Comparison of ENCODE assay signal across 16 cellular contexts in the genomic region with DNA sequence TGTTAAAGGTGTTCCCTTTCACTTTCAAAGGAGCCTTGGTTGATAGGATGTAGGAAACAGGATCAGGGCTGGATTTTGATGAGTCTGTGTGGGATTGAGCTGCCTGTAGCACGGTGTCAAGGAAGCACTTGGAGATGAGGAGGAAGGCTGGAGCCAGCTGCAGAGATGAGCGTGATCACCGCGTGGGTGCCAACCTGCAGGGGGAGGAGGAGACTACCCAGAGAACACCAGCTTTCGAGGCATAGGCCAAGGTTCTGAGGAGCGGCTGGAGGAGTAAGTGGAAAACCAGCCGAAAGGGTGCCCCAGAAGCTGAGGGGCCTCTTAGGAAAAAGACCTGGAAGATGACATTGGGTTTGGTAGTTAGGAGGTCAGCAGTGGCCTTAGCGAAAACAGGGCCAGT.
DNase-seq lines count a peak whose midpoint lies in the region; ATAC-seq and TF ChIP-seq lines count a peak whose summit lies in the region.
"Had no signal": no experiment of that assay in that cellular context is flagged by ENCODE, and none has a peak within 500 bp of the region (broad histone marks: within the 10 kb centered on the region; RNA-seq: fewer than 3 reads in every experiment).

No MANE protein-coding gene starts in this region.

- H3K4me2 ChIP-seq in IMR-90 (ENCODE audit: low read depth, low read length) = no peak overlapping the region

- no peak for TF ChIP-seq CTCF in IMR-90 (conservative IDR thresholded peaks at IDR 0.05; ENCODE audit: low read depth, low read length)
- no peak for TF ChIP-seq CTCF in chondrocyte (IDR thresholded peaks at IDR 0.05)
- TF ChIP-seq CTCF in neural crest cell (conservative IDR thresholded peaks at IDR 0.05) = no peak
- TF ChIP-seq CTCF in type B pancreatic cell (conservative IDR thresholded peaks at IDR 0.05) = no peak

- no peaks in the 10 kb centered on the region for H3K27me3 ChIP-seq in IMR-90 (ENCODE audit: control insufficient read depth, insufficient read depth, low read length)

- 0 out of 2 replicates have a peak overlapping the region, but pooled peaks have one; percentile 83 for H3K23ac ChIP-seq in IMR-90 (ENCODE audit: low read depth, low read length)

- no peak for TF ChIP-seq POLR2A in IMR-90 (IDR thresholded peaks at IDR 0.05; ENCODE audit: low read depth, low read length)

- no peak overlapping the region for H2AK9ac ChIP-seq in IMR-90 (replicated peaks; ENCODE audit: low read depth, low read length, poor library complexity)

- H3K79me1 ChIP-seq in IMR-90 (ENCODE audit: low read depth in 1 of 2, low read length in 2 of 2) = peaks cover 12 to 70% of the 10 kb centered on the region in 2 experiments

- H2BK20ac ChIP-seq in IMR-90 (ENCODE audit: low read depth, low read length) = peak overlapping the region; percentile 22; the same call in 1 of the 2 replicates

- H3K9me1 ChIP-seq in IMR-90 (ENCODE audit: insufficient read depth, low read length) = peaks cover 22% of the 10 kb centered on the region

- H2AK5ac ChIP-seq in IMR-90 (ENCODE audit: low read depth, low read length) = peak overlapping the region; percentile 93; the same call in 1 of the 2 replicates

- in situ Hi-C loops in IMR-90 (cut with MboI; ENCODE audit: low sequenced_read_pairs) = no loop called here

- no peaks in the 10 kb centered on the region for H3K9me3 ChIP-seq in IMR-90 (ENCODE audit: control insufficient read depth, insufficient read depth, low read length)

- no peak for ATAC-seq in IMR-90 (ENCODE audit: low read depth)
- no peak for ATAC-seq in SK-N-SH treated with all-trans-retinoic acid at 6 μM for 48 hours

- peak overlapping the region; percentile 58; the same call in 1 of the 2 replicates for H4K91ac ChIP-seq in IMR-90 (ENCODE audit: insufficient read depth, low read depth, low read length)

- peak overlapping the region; percentile 82 for H3K4ac ChIP-seq in IMR-90 (ENCODE audit: low read depth, low read length)

- H3K4me1 ChIP-seq in IMR-90 (ENCODE audit: control insufficient read depth, insufficient read depth, low read length) = peaks cover 25% of the 10 kb centered on the region

- peaks cover 4% of the 10 kb centered on the region; the same call in 1 of the 2 replicates for H4K20me1 ChIP-seq in IMR-90 (ENCODE audit: insufficient read depth, low read length)

- no peak overlapping the region; the same call in 1 of the 2 replicates for H3K18ac ChIP-seq in IMR-90 (ENCODE audit: low read depth, low read length)

- H3K9ac ChIP-seq in IMR-90 (ENCODE audit: low read depth, low read length) = no peak overlapping the region

- no TSS peak for BruUV-seq in IMR-90 (replicated peaks; lab: Mats Ljungman, UMichigan)

- peak overlapping the region; percentile 20 for H2BK5ac ChIP-seq in IMR-90 (ENCODE audit: low read depth, low read length, poor library complexity, severe bottlenecking)

- no peaks in the 10 kb centered on the region for H3K9me3 Mint-ChIP-seq in chondrocyte (ENCODE audit: low read depth)
- no peaks in the 10 kb centered on the region for H3K9me3 Mint-ChIP-seq in neural crest cell
- no peaks in the 10 kb centered on the region for H3K9me3 Mint-ChIP-seq in type B pancreatic cell
- H3K9me3 Mint-ChIP-seq: CD14-positive monocyte had no signal

- H3K27ac Mint-ChIP-seq in chondrocyte (ENCODE audit: unreplicated experiment) (peak overlapping the region; percentile 75), neural crest cell (ENCODE audit: unreplicated experiment) (peak overlapping the region; percentile 16), type B pancreatic cell (peak overlapping the region; percentile 78)
- H3K27ac Mint-ChIP-seq: CD14-positive monocyte had no signal

- CTCF ChIA-PET in IMR-90 (lab: Yijun Ruan, JAX) = interaction anchor here (0.6 to 1.7 kb wide), 2 partner anchors 130 to 286 kb away, joined by 5 to 6 read pairs; partner anchors contain the start of gene TCF7L1

- no peak overlapping the region for H3K27ac ChIP-seq in IMR-90 (ENCODE audit: insufficient read depth, low read length)

- H3K4me1 Mint-ChIP-seq in chondrocyte (ENCODE audit: low read depth) (peaks cover 70% of the 10 kb centered on the region), neural crest cell (peaks cover 54% of the 10 kb centered on the region), type B pancreatic cell (ENCODE audit: unreplicated experiment) (peaks cover 50% of the 10 kb centered on the region)
- H3K4me1 Mint-ChIP-seq: CD14-positive monocyte had no signal

- H3K27me3 Mint-ChIP-seq in chondrocyte (ENCODE audit: low read depth) = no peaks in the 10 kb centered on the region
- H3K27me3 Mint-ChIP-seq in neural crest cell (ENCODE audit: low read depth) = no peaks in the 10 kb centered on the region
- H3K27me3 Mint-ChIP-seq in type B pancreatic cell = no peaks in the 10 kb centered on the region

- intact Hi-C loops in IMR-90 (cut with micrococcal nuclease) = no loop called here

- peak overlapping the region; percentile 78; the same call in 2 of the 3 replicates for H2BK15ac ChIP-seq in IMR-90 (ENCODE audit: low read depth, low read length)

- no peak overlapping the region for H3K4me3 ChIP-seq in IMR-90 (ENCODE audit: insufficient read depth, low read depth, low read length)

- no peaks in the 10 kb centered on the region for H3K36me3 ChIP-seq in IMR-90 (ENCODE audit: control insufficient read depth, insufficient read depth, low read length)

- dilution Hi-C loops in IMR-90 (cut with HindIII; ENCODE audit: low sequenced_read_pairs, unreplicated experiment) = no loop called here

- WGBS in IMR-90 (ENCODE audit: extremely low coverage in 2 of 2, insufficient read length in 1 of 2), 2 experiments = 91% methylated on average over 6 of the region's 8 CpGs; no CpG with 5 or more reads in 1 of the 2 experiments

- peak overlapping the region; percentile 66; the same call in 1 of the 2 replicates for H3K14ac ChIP-seq in IMR-90 (replicated peaks; ENCODE audit: low read depth, low read length)

- no peak for DNase-seq in IMR-90
- peak; percentile 61 for DNase-seq in chondrocyte (ENCODE audit: low spot score)
- no peak for DNase-seq in neural crest cell (ENCODE audit: low read depth, low spot score)
- DNase-seq in type B pancreatic cell (ENCODE audit: extremely low spot score, unreplicated experiment) = no peak
- no peak for DNase-seq in activated CD4-positive, alpha-beta T cell treated with anti-CD3 and anti-CD28 coated beads, Interleukin-2, amount 50 U/mL, for 48 hours
- no peak for DNase-seq in Kasumi-1 (lab: John Stamatoyannopoulos, UW)
- DNase-seq: ACHN, AML-193, COR-L47, DMS53, HCEC 1CT, NCI-H187 treated with DMSO at 0.1 percent for 48 hours, NCI-H446, OCI-M1 had no signal

- no peak for TF ChIP-seq RAD21 in IMR-90 (IDR thresholded peaks at IDR 0.05; ENCODE audit: low read length)

- no peak overlapping the region for H3K4me3 Mint-ChIP-seq in chondrocyte (ENCODE audit: unreplicated experiment)
- H3K4me3 Mint-ChIP-seq in neural crest cell = no peak overlapping the region
- H3K4me3 Mint-ChIP-seq in type B pancreatic cell = peak overlapping the region; percentile 13

- H3K36me3 Mint-ChIP-seq in chondrocyte (ENCODE audit: low read depth) (peaks cover 2% of the 10 kb centered on the region), neural crest cell (ENCODE audit: low read depth) (peaks cover 3% of the 10 kb centered on the region), type B pancreatic cell (peaks cover 25% of the 10 kb centered on the region)
- H3K36me3 Mint-ChIP-seq: CD14-positive monocyte had no signal

- H4K5ac ChIP-seq in IMR-90 (ENCODE audit: low read depth, low read length) = no peak overlapping the region

- H4K8ac ChIP-seq in IMR-90 (ENCODE audit: low read depth in 2 of 2, low read length in 2 of 2) = peak overlapping the region in 1 of 2 experiments; percentile 42; a peak in 1 of 4 replicates

- peak overlapping the region; percentile 86 for H2BK120ac ChIP-seq in IMR-90 (ENCODE audit: low read depth, low read length)

- H2AFZ ChIP-seq in IMR-90 (replicated peaks; ENCODE audit: low read length, poor library complexity) = no peak overlapping the region

- H3K56ac ChIP-seq in IMR-90 (ENCODE audit: extremely low read depth, insufficient read depth, low read length) = no peak overlapping the region

- POLR2A ChIA-PET in IMR-90 (lab: Charles Lee; ENCODE audit: unreplicated experiment) = no interaction called here

TF ChIP-seq in IMR-90, 13 proteins besides CTCF, POLR2A, EP300 and RAD21 (continues in another document):
- TF ChIP-seq CEBPB (IDR thresholded peaks at IDR 0.05; ENCODE audit: low read depth, low read length) = no peak
- no peak for TF ChIP-seq BHLHE40 (IDR thresholded peaks at IDR 0.05; ENCODE audit: low read depth, low read length)
- no peak for TF ChIP-seq USF2 (IDR thresholded peaks at IDR 0.05; ENCODE audit: low read depth, low read length)

TF ChIP-seq in SK-N-SH treated with all-trans-retinoic acid at 6 μM for 48 hours, 23 proteins besides CTCF, POLR2A, EP300 and RAD21:
- no peak for TF ChIP-seq ZNF70 (CRISPR knock-in tag; IDR thresholded peaks at IDR 0.05)
- TF ChIP-seq SNAI2 (CRISPR knock-in tag; IDR thresholded peaks at IDR 0.05) = no peak
- no peak for TF ChIP-seq TCF4 (CRISPR knock-in tag; IDR thresholded peaks at IDR 0.05; ENCODE audit: borderline replicate concordance)
TF ChIP-seq in SK-N-SH treated with all-trans-retinoic acid at 6 μM for 48 hours: peak in this region for 0.

Comparison
In these comparisons a context has a peak if more than half of its experiments do, and no peak if none do; other contexts are left out.
1. H3K27ac Mint-ChIP-seq: peak in every context shown above with its lines; median percentile 78 in type B pancreatic cell; 75 in chondrocyte; 16 in neural crest cell.